7 cellular contexts compared by ENCODE assay signal in the genomic region with DNA sequence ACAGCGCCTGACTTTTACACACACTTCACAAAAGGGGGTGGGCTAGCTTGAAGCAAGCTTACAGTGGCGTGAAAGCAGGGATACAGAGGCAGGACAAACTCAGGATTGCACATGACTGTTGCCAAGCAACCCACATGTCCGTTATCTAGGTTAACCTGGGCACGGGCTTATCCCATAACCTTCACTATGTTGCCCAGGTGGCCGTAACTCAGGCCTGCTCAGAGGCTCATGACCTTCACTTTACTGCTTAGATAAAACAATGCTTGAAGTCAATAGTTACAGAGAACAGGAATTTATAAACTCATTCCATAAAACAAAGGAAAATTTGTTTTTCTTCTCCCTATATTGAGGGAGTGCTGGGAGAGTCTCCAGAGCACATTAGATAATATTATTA. TPM values are rescaled to one million over a fixed set of nuclear protein-coding genes. Genes with fewer than 3 reads are reported as not detected.
"Had no signal": no experiment of that assay in that cellular context is flagged by ENCODE, and none has a peak within 500 bp of the region (broad histone marks: within the 10 kb centered on the region; RNA-seq: fewer than 3 reads in every experiment).

No MANE protein-coding gene starts in this region.

RNA-seq across cellular contexts. Expression of a gene that starts 36.8 kb away (rescaled TPM):
- total RNA-seq: HT-29, IMR-90, NCI-H460, PC-9, Right ventricle myocardium inferior, RPMI7951, SJCRH30 had no signal
- polyA plus RNA-seq: IMR-90 had no signal

RNA-seq across cellular contexts. Expression of a gene that starts 47.7 kb away (rescaled TPM):
- total RNA-seq: HT-29, IMR-90, NCI-H460, PC-9, RPMI7951 had no signal
- polyA plus RNA-seq: IMR-90 had no signal
